7 cellular contexts compared by ENCODE assay signal in the genomic region with DNA sequence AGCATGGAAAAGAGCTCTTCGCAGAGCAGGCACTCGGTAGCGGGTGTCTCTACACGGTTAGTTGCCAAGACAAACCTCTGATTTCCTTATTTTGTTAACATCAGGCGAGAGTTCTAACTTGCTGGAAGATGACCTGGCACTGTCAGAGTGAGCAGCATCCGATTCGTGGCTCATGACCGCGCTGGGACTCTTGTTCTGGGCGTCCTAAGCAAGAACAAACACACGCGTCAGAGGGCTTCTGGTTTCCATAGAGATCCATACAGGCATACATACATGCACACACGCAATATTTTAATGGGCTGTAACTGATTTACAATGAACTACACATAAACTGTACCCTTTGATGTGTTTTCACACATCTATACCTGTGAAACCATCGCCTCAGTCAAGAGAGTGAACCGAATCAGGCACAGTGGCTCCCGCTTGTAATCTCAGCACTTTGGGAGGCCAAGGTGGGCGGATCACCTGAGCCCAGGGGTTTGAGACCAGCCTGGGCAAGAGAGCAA. TPM values are rescaled to one million over a fixed set of nuclear protein-coding genes. Genes with fewer than 3 reads are reported as not detected.
"Had no signal": no experiment of that assay in that cellular context is flagged by ENCODE, and none has a peak within 500 bp of the region (broad histone marks: within the 10 kb centered on the region; RNA-seq: fewer than 3 reads in every experiment).

No MANE protein-coding gene starts in this region.

RNA-seq across cellular contexts. Expression of a gene that starts 35.5 kb away (rescaled TPM):
- total RNA-seq: GM23248, H4, H7, HepG2, HT1080 had no signal
- polyA plus RNA-seq: GM23248, HepG2, IgD-negative memory B cell had no signal

RNA-seq across cellular contexts. Expression of a gene that starts 54.4 kb away (rescaled TPM):
- total RNA-seq: GM23248, H4, H7, HepG2, HFFc6, HT1080 had no signal
- polyA plus RNA-seq: GM23248, HepG2, IgD-negative memory B cell had no signal
